ENCODE assay signal across 19 cellular contexts in genomic region chr5:23763170-23763569, GRCh38.
"Had no signal": no experiment of that assay in that cellular context is flagged by ENCODE, and none has a peak within 500 bp of the region (broad histone marks: within the 10 kb centered on the region; RNA-seq: fewer than 3 reads in every experiment).

No MANE protein-coding gene starts in this region.

- H3K4me3 ChIP-seq: hepatocyte, ovary, right atrium auricular region, stomach, thoracic aorta, transverse colon had no signal

- H3K27ac ChIP-seq: foreskin keratinocyte, hepatocyte, ovary, right atrium auricular region, stomach, thoracic aorta, transverse colon had no signal

- H3K27ac Mint-ChIP-seq: dendritic cell treated with granulocyte-macrophage colony-stimulating factor and Interleukin-4, amounts not matched to agents 40 ng/mL and 50 ng/mL, for 4 days; effector memory CD8-positive, alpha-beta T cell; memory B cell; mesothelial cell of epicardium; natural killer cell had no signal

- H3K9me3 Mint-ChIP-seq: dendritic cell treated with granulocyte-macrophage colony-stimulating factor and Interleukin-4, amounts not matched to agents 40 ng/mL and 50 ng/mL, for 4 days; effector memory CD8-positive, alpha-beta T cell; memory B cell; mesothelial cell of epicardium; neural crest cell had no signal

- H3K27me3 ChIP-seq: foreskin keratinocyte, hepatocyte, ovary, right atrium auricular region, stomach, transverse colon had no signal

- ATAC-seq: effector memory CD8-positive, alpha-beta T cell; foreskin keratinocyte; left colon; natural killer cell had no signal

- H3K36me3 ChIP-seq: ovary, right atrium auricular region, stomach, thoracic aorta, transverse colon had no signal

- DNase-seq: effector memory CD8-positive, alpha-beta T cell; foreskin keratinocyte; kidney; left colon; natural killer cell; ovary; small intestine; stimulated activated CD4-positive, alpha-beta T cell treated with anti-CD3 and anti-CD28 coated beads, Interleukin-12 subunit alpha, Interleukin-12 subunit beta, amount 100 ng/mL, for 4 hours; stimulated activated naive CD4-positive, alpha-beta T cell; stomach; substantia nigra; transverse colon had no signal

- H3K4me1 ChIP-seq: foreskin keratinocyte, right atrium auricular region, stomach, transverse colon had no signal

- H3K9me3 ChIP-seq: ovary, right atrium auricular region, stomach, thoracic aorta, transverse colon had no signal

- H3K36me3 Mint-ChIP-seq: memory B cell, mesothelial cell of epicardium, natural killer cell had no signal

- H3K4me1 Mint-ChIP-seq: memory B cell, mesothelial cell of epicardium, natural killer cell, neural crest cell had no signal

- H3K27me3 Mint-ChIP-seq: dendritic cell treated with granulocyte-macrophage colony-stimulating factor and Interleukin-4, amounts not matched to agents 40 ng/mL and 50 ng/mL, for 4 days; effector memory CD8-positive, alpha-beta T cell; memory B cell had no signal

- H3K4me3 Mint-ChIP-seq: dendritic cell treated with granulocyte-macrophage colony-stimulating factor and Interleukin-4, amounts not matched to agents 40 ng/mL and 50 ng/mL, for 4 days; effector memory CD8-positive, alpha-beta T cell; memory B cell; mesothelial cell of epicardium; natural killer cell; neural crest cell had no signal
